ENCODE assay signal across 8 cellular contexts in genomic region chr16:20675488-20676267, GRCh38. TPM values are rescaled to one million over a fixed set of nuclear protein-coding genes. Genes with fewer than 3 reads are reported as not detected.
DNase-seq lines count a peak whose midpoint lies in the region; ATAC-seq and TF ChIP-seq lines count a peak whose summit lies in the region.

No MANE protein-coding gene starts in this region.

- intact Hi-C loops in natural killer cell (cut with micrococcal nuclease), result no loop called here

- H3K9me3 Mint-ChIP-seq in natural killer cell, result no peaks in the 10 kb centered on the region

- H3K27me3 Mint-ChIP-seq in T-helper 17 cell (no peaks in the 10 kb centered on the region), natural killer cell (ENCODE audit: low read depth in 2 of 2) (no peaks in the 10 kb centered on the region)

- H3K4me3 ChIP-seq in esophagus (ENCODE audit: low read depth in 1 of 2, low read length in 2 of 2), result peak overlapping the region; percentile 28 to 39

- peak overlapping the region; percentile 72 for H3K4me3 Mint-ChIP-seq in T-helper 17 cell
- peak overlapping the region; percentile 91 for H3K4me3 Mint-ChIP-seq in natural killer cell

- peaks cover 6 to 9% of the 10 kb centered on the region in 2 donors for H3K4me1 ChIP-seq in esophagus (ENCODE audit: control insufficient read depth in 2 of 2, insufficient read depth in 2 of 2, low read length in 1 of 2)

- no peaks in the 10 kb centered on the region for H3K9me3 ChIP-seq in T-helper 17 cell (ENCODE audit: control insufficient read depth, low read length, poor library complexity, severe bottlenecking)
- no peaks in the 10 kb centered on the region for H3K9me3 ChIP-seq in esophagus (ENCODE audit: control insufficient read depth in 2 of 2, insufficient read depth in 1 of 2, low read depth in 1 of 2, low read length in 1 of 2)

- 5 to 7% methylated on average over 6 of the region's 6 CpGs for WGBS in esophagus, 2 donors

- no peaks in the 10 kb centered on the region for H3K36me3 ChIP-seq in esophagus (ENCODE audit: control insufficient read depth in 2 of 2, insufficient read depth in 2 of 2, low read length in 1 of 2)

- DNase-seq in GM10266 (ENCODE audit: extremely low spot score) (peak; percentile 26), T-helper 17 cell (no peak), natural killer cell (peak; percentile 21), C1 segment of cervical spinal cord (lab: John Stamatoyannopoulos, UW) (no peak), foreskin melanocyte (no peak), SW 1271 (lab: John Stamatoyannopoulos, UW) (no peak)

- H3K27me3 ChIP-seq in esophagus (ENCODE audit: control insufficient read depth in 1 of 2, insufficient read depth in 2 of 2, low read length in 2 of 2), result no peaks in the 10 kb centered on the region

- H3K4me1 Mint-ChIP-seq in T-helper 17 cell (peaks cover 28% of the 10 kb centered on the region), natural killer cell (peaks cover 29 to 43% of the 10 kb centered on the region in 2 donors)

- H3K27ac Mint-ChIP-seq in T-helper 17 cell (peak overlapping the region; percentile 83), natural killer cell (peak overlapping the region; percentile 57 to 73)

- H3K36me3 Mint-ChIP-seq in T-helper 17 cell (ENCODE audit: low read depth), result no peaks in the 10 kb centered on the region
- H3K36me3 Mint-ChIP-seq in natural killer cell, result no peaks in the 10 kb centered on the region

- TF ChIP-seq CTCF in GM10266 (IDR thresholded peaks at IDR 0.05; ENCODE audit: control insufficient read depth, insufficient read depth, low read depth, missing control alignments) (no peak), natural killer cell (IDR thresholded peaks at IDR 0.05) (no peak)

- ATAC-seq in HG03103 (IDR thresholded peaks at IDR 0.05; ENCODE audit: low read depth, unreplicated experiment), result peak; percentile 71
- ATAC-seq in T-helper 17 cell, result peak; percentile 66
- ATAC-seq in natural killer cell, result peak; percentile 80 to 82 (median 80)

- peak overlapping the region; percentile 79 to 83 for H3K27ac ChIP-seq in esophagus (ENCODE audit: low read depth in 2 of 2, low read length in 1 of 2)

RNA-seq across cellular contexts. Expression of gene ACSM1, which starts 21.8 kb away (rescaled TPM):
- 1 to 10 TPM in 1 of 2 donors, under 1 TPM in 1; 0.78 to 1.4 TPM for total RNA-seq in T-helper 17 cell
- polyA plus RNA-seq in esophagus, result under 1 TPM; 0.20 to 0.21 TPM
- total RNA-seq in natural killer cell, result under 1 TPM; 0.19 to 0.41 (median 0.35) TPM

Comparison
In these comparisons a context has a peak if more than half of its experiments do, and no peak if none do; other contexts are left out.
1. DNase-seq: peak in GM10266 (single experiment) and natural killer cell (single experiment); none in T-helper 17 cell (0 of 3), C1 segment of cervical spinal cord (0 of 14), foreskin melanocyte (single experiment) and SW 1271 (0 of 2).
2. Peak in every context shown above with its lines, with median percentiles within 50 percentile points of each other: ATAC-seq.